ENCODE assay signal across 1 cellular context in the genomic region with DNA sequence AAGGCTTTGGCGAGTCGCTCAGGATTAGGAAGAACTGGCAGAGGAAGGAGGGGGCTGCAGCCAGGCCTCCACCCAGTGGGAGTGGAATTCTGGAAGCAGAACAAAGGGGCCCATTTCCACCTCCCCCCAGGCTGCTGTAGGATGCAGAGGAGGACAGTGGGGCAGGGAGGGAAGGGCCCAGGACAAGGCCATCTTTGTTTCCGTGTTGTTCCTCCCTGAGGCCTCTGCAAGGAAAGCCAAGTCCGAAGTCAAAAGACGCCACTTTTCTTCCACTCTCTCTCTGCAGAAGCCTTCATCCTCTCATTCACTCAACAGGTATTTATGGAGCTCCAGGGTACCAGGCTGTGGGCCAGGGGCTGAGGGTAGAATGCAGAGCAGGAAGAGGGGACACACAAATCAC.
TF ChIP-seq lines count a peak whose summit lies in the region.

No MANE protein-coding gene starts in this region.

TF ChIP-seq in WTC11, 78 proteins besides CTCF, POLR2A, EP300 and RAD21:
- TF ChIP-seq ZNF121 (CRISPR knock-in tag; IDR thresholded peaks at IDR 0.05) (no peak), RORB (CRISPR knock-in tag; IDR thresholded peaks at IDR 0.05) (no peak), IRF2 (CRISPR knock-in tag; IDR thresholded peaks at IDR 0.05; ENCODE audit: borderline replicate concordance, low read depth) (no peak), TEAD1 (CRISPR knock-in tag; IDR thresholded peaks at IDR 0.05) (no peak), ELF4 (CRISPR knock-in tag; IDR thresholded peaks at IDR 0.05; ENCODE audit: low read depth) (no peak), SMAD4 (CRISPR knock-in tag; IDR thresholded peaks at IDR 0.05) (no peak)
- TF ChIP-seq, protein P1, sequence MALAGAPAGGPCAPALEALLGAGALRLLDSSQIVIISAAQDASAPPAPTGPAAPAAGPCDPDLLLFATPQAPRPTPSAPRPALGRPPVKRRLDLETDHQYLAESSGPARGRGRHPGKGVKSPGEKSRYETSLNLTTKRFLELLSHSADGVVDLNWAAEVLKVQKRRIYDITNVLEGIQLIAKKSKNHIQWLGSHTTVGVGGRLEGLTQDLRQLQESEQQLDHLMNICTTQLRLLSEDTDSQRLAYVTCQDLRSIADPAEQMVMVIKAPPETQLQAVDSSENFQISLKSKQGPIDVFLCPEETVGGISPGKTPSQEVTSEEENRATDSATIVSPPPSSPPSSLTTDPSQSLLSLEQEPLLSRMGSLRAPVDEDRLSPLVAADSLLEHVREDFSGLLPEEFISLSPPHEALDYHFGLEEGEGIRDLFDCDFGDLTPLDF (CRISPR knock-in tag; IDR thresholded peaks at IDR 0.05), result no peak
- TF ChIP-seq, protein P2, sequence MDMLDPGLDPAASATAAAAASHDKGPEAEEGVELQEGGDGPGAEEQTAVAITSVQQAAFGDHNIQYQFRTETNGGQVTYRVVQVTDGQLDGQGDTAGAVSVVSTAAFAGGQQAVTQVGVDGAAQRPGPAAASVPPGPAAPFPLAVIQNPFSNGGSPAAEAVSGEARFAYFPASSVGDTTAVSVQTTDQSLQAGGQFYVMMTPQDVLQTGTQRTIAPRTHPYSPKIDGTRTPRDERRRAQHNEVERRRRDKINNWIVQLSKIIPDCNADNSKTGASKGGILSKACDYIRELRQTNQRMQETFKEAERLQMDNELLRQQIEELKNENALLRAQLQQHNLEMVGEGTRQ (CRISPR knock-in tag; IDR thresholded peaks at IDR 0.05), result no peak
- TF ChIP-seq, protein P3, sequence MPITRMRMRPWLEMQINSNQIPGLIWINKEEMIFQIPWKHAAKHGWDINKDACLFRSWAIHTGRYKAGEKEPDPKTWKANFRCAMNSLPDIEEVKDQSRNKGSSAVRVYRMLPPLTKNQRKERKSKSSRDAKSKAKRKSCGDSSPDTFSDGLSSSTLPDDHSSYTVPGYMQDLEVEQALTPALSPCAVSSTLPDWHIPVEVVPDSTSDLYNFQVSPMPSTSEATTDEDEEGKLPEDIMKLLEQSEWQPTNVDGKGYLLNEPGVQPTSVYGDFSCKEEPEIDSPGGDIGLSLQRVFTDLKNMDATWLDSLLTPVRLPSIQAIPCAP (CRISPR knock-in tag; IDR thresholded peaks at IDR 0.05), result no peak
- TF ChIP-seq, protein P4, sequence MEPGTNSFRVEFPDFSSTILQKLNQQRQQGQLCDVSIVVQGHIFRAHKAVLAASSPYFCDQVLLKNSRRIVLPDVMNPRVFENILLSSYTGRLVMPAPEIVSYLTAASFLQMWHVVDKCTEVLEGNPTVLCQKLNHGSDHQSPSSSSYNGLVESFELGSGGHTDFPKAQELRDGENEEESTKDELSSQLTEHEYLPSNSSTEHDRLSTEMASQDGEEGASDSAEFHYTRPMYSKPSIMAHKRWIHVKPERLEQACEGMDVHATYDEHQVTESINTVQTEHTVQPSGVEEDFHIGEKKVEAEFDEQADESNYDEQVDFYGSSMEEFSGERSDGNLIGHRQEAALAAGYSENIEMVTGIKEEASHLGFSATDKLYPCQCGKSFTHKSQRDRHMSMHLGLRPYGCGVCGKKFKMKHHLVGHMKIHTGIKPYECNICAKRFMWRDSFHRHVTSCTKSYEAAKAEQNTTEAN (CRISPR knock-in tag; IDR thresholded peaks at IDR 0.05), result no peak
- TF ChIP-seq, protein P5, sequence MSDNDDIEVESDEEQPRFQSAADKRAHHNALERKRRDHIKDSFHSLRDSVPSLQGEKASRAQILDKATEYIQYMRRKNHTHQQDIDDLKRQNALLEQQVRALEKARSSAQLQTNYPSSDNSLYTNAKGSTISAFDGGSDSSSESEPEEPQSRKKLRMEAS (CRISPR knock-in tag; IDR thresholded peaks at IDR 0.05), result no peak
